In the genomic region with DNA sequence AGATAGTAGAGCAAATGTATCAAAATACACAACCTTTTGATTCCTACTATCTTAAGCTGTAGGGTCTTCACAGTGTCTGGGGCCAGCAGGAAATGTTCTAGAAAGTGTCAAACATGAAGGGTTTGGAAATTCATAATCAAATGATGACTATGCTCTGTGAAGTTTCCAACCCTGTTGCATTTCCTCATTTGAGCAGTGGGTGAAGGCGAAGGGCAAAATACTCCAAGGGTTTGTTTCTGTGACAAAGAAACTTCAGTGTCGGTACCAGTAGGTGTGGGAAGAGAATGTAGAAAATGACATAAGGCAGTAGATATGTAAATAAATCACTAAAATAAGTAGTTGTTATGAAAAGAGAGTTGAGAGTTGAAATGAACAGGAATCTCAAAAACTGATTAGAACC, we compare ENCODE assay signal across 23 cellular contexts. TPM values are rescaled to one million over a fixed set of nuclear protein-coding genes. Genes with fewer than 3 reads are reported as not detected.
DNase-seq lines count a peak whose midpoint lies in the region; ATAC-seq and TF ChIP-seq lines count a peak whose summit lies in the region.
"Had no signal": no experiment of that assay in that cellular context is flagged by ENCODE, and none has a peak within 500 bp of the region (broad histone marks: within the 10 kb centered on the region; RNA-seq: fewer than 3 reads in every experiment).

No MANE protein-coding gene starts in this region.

- TF ChIP-seq POLR2A in right lobe of liver (IDR thresholded peaks at IDR 0.05): no peak

- H3K27ac ChIP-seq in duodenal mucosa (ENCODE audit: low read depth, low read length): peak overlapping the region; percentile 78
- peak overlapping the region; percentile 84 to 99 (median 95) for H3K27ac ChIP-seq in right lobe of liver
- H3K27ac ChIP-seq: C4-2B, SK-N-MC had no signal

- H3K9me3 Mint-ChIP-seq in stimulated activated memory B cell treated with anti-CD40 and anti-IgM and Interleukin-4, amounts not matched to agents 10 μg/mL and 1 μg/mL and 100 μg/mL, for 72 hours: no peaks in the 10 kb centered on the region
- H3K9me3 Mint-ChIP-seq: CD8-positive, alpha-beta memory T cell had no signal

- H3K4me1 ChIP-seq in duodenal mucosa (ENCODE audit: control insufficient read depth in 1 of 2, insufficient read depth in 2 of 2, low read length in 2 of 2): peaks cover 11 to 49% of the 10 kb centered on the region in 2 donors
- peaks cover 0 to 49% (median 13%) of the 10 kb centered on the region in 4 donors for H3K4me1 ChIP-seq in right lobe of liver

- H3K27me3 ChIP-seq in duodenal mucosa (ENCODE audit: control insufficient read depth in 1 of 2, insufficient read depth in 2 of 2, low read length in 2 of 2) (no peaks in the 10 kb centered on the region), right lobe of liver (no peaks in the 10 kb centered on the region)

- no peak for TF ChIP-seq CTCF in right lobe of liver (IDR thresholded peaks at IDR 0.05)

- H3K4me1 Mint-ChIP-seq in stimulated activated memory B cell treated with anti-CD40 and anti-IgM and Interleukin-4, amounts not matched to agents 10 μg/mL and 1 μg/mL and 100 μg/mL, for 72 hours: peaks cover 8% of the 10 kb centered on the region
- H3K4me1 Mint-ChIP-seq: CD8-positive, alpha-beta memory T cell had no signal

- peak overlapping the region; percentile 52 to 89 for H3K9ac ChIP-seq in duodenal mucosa (ENCODE audit: low read depth in 1 of 2, low read length in 2 of 2)

- no peak overlapping the region for H3K4me3 Mint-ChIP-seq in stimulated activated memory B cell treated with anti-CD40 and anti-IgM and Interleukin-4, amounts not matched to agents 10 μg/mL and 1 μg/mL and 100 μg/mL, for 72 hours
- H3K4me3 Mint-ChIP-seq: CD8-positive, alpha-beta memory T cell had no signal

- 11% methylated on average over 2 of the region's 2 CpGs for WGBS in right lobe of liver (ENCODE audit: insufficient coverage, low coverage, low lambda C conversion rate, missing lambda C conversion rate)

- intact Hi-C loops in right lobe of liver (cut with DNase I): no loop called here

- H3K9me3 ChIP-seq in duodenal mucosa (ENCODE audit: control insufficient read depth in 1 of 2, low read length in 2 of 2) (no peaks in the 10 kb centered on the region), right lobe of liver (no peaks in the 10 kb centered on the region)

- H3K36me3 Mint-ChIP-seq in stimulated activated memory B cell treated with anti-CD40 and anti-IgM and Interleukin-4, amounts not matched to agents 10 μg/mL and 1 μg/mL and 100 μg/mL, for 72 hours: no peaks in the 10 kb centered on the region
- H3K36me3 Mint-ChIP-seq: CD8-positive, alpha-beta memory T cell had no signal

- DNase-seq in right lobe of liver (no peak), NOMO-1 treated with DMSO at 0.1 percent for 48 hours (lab: John Stamatoyannopoulos, UW; ENCODE audit: unreplicated experiment) (no peak)
- DNase-seq: CD8-positive, alpha-beta memory T cell; H7; IMR-90; NCI-H1105 treated with DMSO at 0.1 percent for 48 hours; NCI-H1694; NCI-H2081; NCI-H2171; NCI-H345; NCI-H524 treated with DMSO at 0.1 percent for 48 hours; NCI-H82; SHP77 treated with DMSO at 0.1 percent for 48 hours; SW 1271 had no signal

- no peak overlapping the region for H3K27ac Mint-ChIP-seq in stimulated activated memory B cell treated with anti-CD40 and anti-IgM and Interleukin-4, amounts not matched to agents 10 μg/mL and 1 μg/mL and 100 μg/mL, for 72 hours
- H3K27ac Mint-ChIP-seq: CD8-positive, alpha-beta memory T cell had no signal

- H3K4me3 ChIP-seq in duodenal mucosa (ENCODE audit: low read depth in 1 of 2, low read length in 2 of 2) (peak overlapping the region; percentile 62 to 79), right lobe of liver (peak overlapping the region; percentile 35 to 76 (median 67))
- H3K4me3 ChIP-seq: SK-N-MC had no signal

- peaks cover 11% of the 10 kb centered on the region for H3K27me3 Mint-ChIP-seq in stimulated activated memory B cell treated with anti-CD40 and anti-IgM and Interleukin-4, amounts not matched to agents 10 μg/mL and 1 μg/mL and 100 μg/mL, for 72 hours

- ATAC-seq in HG02885 (IDR thresholded peaks at IDR 0.05; ENCODE audit: poor library complexity, unreplicated experiment) (peak; percentile 40), right lobe of liver (no peak), GM18520 (IDR thresholded peaks at IDR 0.05; ENCODE audit: unreplicated experiment) (no peak), HG02798 (IDR thresholded peaks at IDR 0.05; ENCODE audit: poor library complexity, unreplicated experiment) (no peak), HG02981 (IDR thresholded peaks at IDR 0.05; ENCODE audit: unreplicated experiment) (no peak)
- peak; percentile 56 for ATAC-seq in stimulated activated memory B cell treated with anti-CD40 and anti-IgM and Interleukin-4, amounts not matched to agents 10 μg/mL and 1 μg/mL and 100 μg/mL, for 72 hours

- peaks cover 12 to 19% of the 10 kb centered on the region in 2 donors for H3K36me3 ChIP-seq in duodenal mucosa (ENCODE audit: control insufficient read depth in 1 of 2, insufficient read depth in 2 of 2, low read length in 2 of 2)
- H3K36me3 ChIP-seq in right lobe of liver: peaks cover 6 to 47% (median 18%) of the 10 kb centered on the region in 4 donors

RNA-seq across cellular contexts. Expression of gene ALDOB, which starts 0.6 kb away (rescaled TPM):
- 1,000 to 10,000 TPM; 2,876 to 4,505 (median 3,144) TPM for total RNA-seq in right lobe of liver
- total RNA-seq: CD8-positive, alpha-beta memory T cell; H7; IMR-90; RPMI7951 had no signal

RNA-seq across cellular contexts. Expression of gene ZNF189, which starts 36.3 kb away (rescaled TPM):
- 1 to 10 TPM; 5.7 to 9.7 (median 8.2) TPM for total RNA-seq in right lobe of liver

RNA-seq across cellular contexts. Expression of gene MRPL50, which starts 36.6 kb away (rescaled TPM):
- 1 to 10 TPM; 4.6 to 8.7 (median 6.7) TPM for total RNA-seq in right lobe of liver

RNA-seq across cellular contexts. Expression of gene BAAT, which starts 50.2 kb away (rescaled TPM):
- 100 to 1,000 TPM; 223 to 648 (median 507) TPM for total RNA-seq in right lobe of liver
- total RNA-seq: CD8-positive, alpha-beta memory T cell; IMR-90; RPMI7951 had no signal

Comparison
In these comparisons a context has a peak if more than half of its experiments do, and no peak if none do; other contexts are left out.
1. ATAC-seq: peak in HG02885 (single experiment) and stimulated activated memory B cell treated with anti-CD40 and anti-IgM and Interleukin-4, amounts not matched to agents 10 μg/mL and 1 μg/mL and 100 μg/mL, for 72 hours (single experiment); none in right lobe of liver (0 of 4), GM18520 (single experiment), HG02798 (single experiment) and HG02981 (single experiment).